Comparison of ENCODE assay signal across 34 cellular contexts in the genomic region with DNA sequence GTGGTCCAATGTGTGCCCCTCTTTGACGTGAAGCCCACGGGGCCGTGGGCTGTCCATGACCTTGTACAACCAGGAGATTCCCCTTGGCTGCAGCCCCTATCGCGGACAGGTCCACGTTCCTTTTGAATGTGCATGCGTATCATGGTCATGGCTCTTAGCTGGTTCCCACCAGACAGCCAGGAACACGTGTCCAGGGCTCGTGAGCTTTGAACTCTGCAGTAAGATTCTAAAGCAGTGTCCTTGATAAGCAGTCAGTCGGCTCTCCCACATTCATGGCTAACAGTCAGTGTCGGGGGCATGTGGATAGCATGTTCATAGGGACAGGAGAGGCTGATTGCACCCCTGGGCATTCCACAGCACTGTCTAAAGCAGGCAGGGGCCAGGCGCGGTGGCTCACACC.
"Had no signal": no experiment of that assay in that cellular context is flagged by ENCODE, and none has a peak within 500 bp of the region (broad histone marks: within the 10 kb centered on the region; RNA-seq: fewer than 3 reads in every experiment).

No MANE protein-coding gene starts in this region.

- FAIRE-seq: endometrium, endothelial cell of umbilical vein, frontal cortex had no signal

- H3K9me3 Mint-ChIP-seq: activated B cell treated with CpG ODN at 0.5 μM for 24 hours; activated naive CD4-positive, alpha-beta T cell treated with anti-CD3 and anti-CD28 coated beads, Interleukin-2, amount 10 ng/mL, durations not matched to agents 7 days and 5 days; activated naive CD4-positive, alpha-beta T cell treated with anti-CD3 and anti-CD28 coated beads, Interleukin-2, amount 50 U/mL, for 72 hours; activated naive CD8-positive, alpha-beta T cell treated with anti-CD3 and anti-CD28 coated beads, Interleukin-2, amount 10 ng/mL, durations not matched to agents 7 days and 5 days; activated T-helper 1 cell treated with anti-CD3 and anti-CD28 coated beads, Interleukin-12 subunit alpha, Interleukin-12 subunit beta, Interleukin-2, Interleukin-4 antibody, amounts not matched to agents 30 ng/mL and 10 ng/mL and 1 ng/mL, durations not matched to agents 14 hours and 24 hours and 36 hours; brain; T-helper 2 cell treated with Interferon-gamma antibody and Interleukin-4, amounts not matched to agents 5 μg/mL and 100 μg/mL, for 36 hours had no signal

- H3K9me3 ChIP-seq: ascending aorta, breast epithelium, colonic mucosa had no signal

- DNase-seq: activated B cell treated with CpG ODN at 0.5 μM for 24 hours; activated CD4-positive, alpha-beta T cell treated with anti-CD3 and anti-CD28 coated beads for 48 hours; activated CD4-positive, alpha-beta T cell treated with anti-CD3 and anti-CD28 coated beads, Interleukin-2, amount 50 U/mL, for 1 hour; activated CD4-positive, alpha-beta T cell treated with anti-CD3 and anti-CD28 coated beads, Interleukin-2, amount 50 U/mL, for 48 hours; activated CD8-positive, alpha-beta memory T cell treated with anti-CD3 and anti-CD28 coated beads, Interleukin-2, amount 10 ng/mL, durations not matched to agents 7 days and 5 days; activated CD8-positive, alpha-beta memory T cell treated with anti-CD3 and anti-CD28 coated beads, Interleukin-2, amount 50 U/mL, for 4 hours; activated CD8-positive, alpha-beta T cell treated with anti-CD3 and anti-CD28 coated beads, Interleukin-2, amount 10 ng/mL, durations not matched to agents 7 days and 5 days; activated gamma-delta T cell; activated naive CD4-positive, alpha-beta T cell; activated naive CD4-positive, alpha-beta T cell treated with anti-CD3 and anti-CD28 coated beads, Interleukin-2, amount 10 ng/mL, durations not matched to agents 7 days and 5 days; activated naive CD8-positive, alpha-beta T cell treated with anti-CD3 and anti-CD28 coated beads, Interleukin-2, amount 10 ng/mL, durations not matched to agents 7 days and 5 days; activated T-cell treated with anti-CD3 and anti-CD28 coated beads, Interleukin-2, amount 50 U/mL, for 1 hour; activated T-cell treated with anti-CD3 and anti-CD28 coated beads, Interleukin-2, amount 50 U/mL, for 48 hours; central memory CD4-positive, alpha-beta T cell; cerebellar nuclear complex; colonic mucosa; effector CD8-positive, alpha-beta T cell; foreskin fibroblast; T-helper 1 cell; T-helper 17 cell; T1000; WERI-Rb-1 had no signal

- H3K27ac ChIP-seq: ascending aorta, breast epithelium, cardiac muscle cell, colonic mucosa, epithelial cell of prostate, WERI-Rb-1 had no signal

- ATAC-seq: activated CD4-positive, CD25-positive, alpha-beta regulatory T cell treated with anti-CD3 and anti-CD28 coated beads, Interleukin-2, amount 50 U/mL, for 24 hours; activated CD8-positive, alpha-beta memory T cell treated with anti-CD3 and anti-CD28 coated beads, Interleukin-2, amount 10 ng/mL, durations not matched to agents 7 days and 5 days; activated CD8-positive, alpha-beta T cell treated with anti-CD3 and anti-CD28 coated beads, Interleukin-2, amount 10 ng/mL, durations not matched to agents 7 days and 5 days; activated naive CD4-positive, alpha-beta T cell treated with anti-CD3 and anti-CD28 coated beads, Interleukin-2, amount 50 U/mL, for 72 hours; T-helper 17 cell had no signal

- H3K27me3 Mint-ChIP-seq: activated B cell treated with CpG ODN at 0.5 μM for 24 hours; activated CD8-positive, alpha-beta memory T cell treated with anti-CD3 and anti-CD28 coated beads, Interleukin-2, amount 10 ng/mL, durations not matched to agents 7 days and 5 days; activated naive CD4-positive, alpha-beta T cell treated with anti-CD3 and anti-CD28 coated beads, Interleukin-2, amount 10 ng/mL, durations not matched to agents 7 days and 5 days; activated naive CD8-positive, alpha-beta T cell treated with anti-CD3 and anti-CD28 coated beads, Interleukin-2, amount 10 ng/mL, durations not matched to agents 7 days and 5 days; T-helper 17 cell had no signal

- H3K4me3 Mint-ChIP-seq: activated B cell treated with CpG ODN at 0.5 μM for 24 hours; activated CD8-positive, alpha-beta memory T cell treated with anti-CD3 and anti-CD28 coated beads, Interleukin-2, amount 10 ng/mL, durations not matched to agents 7 days and 5 days; activated CD8-positive, alpha-beta T cell treated with anti-CD3 and anti-CD28 coated beads, Interleukin-2, amount 10 ng/mL, durations not matched to agents 7 days and 5 days; activated naive CD4-positive, alpha-beta T cell treated with anti-CD3 and anti-CD28 coated beads, Interleukin-2, amount 10 ng/mL, durations not matched to agents 7 days and 5 days; activated naive CD8-positive, alpha-beta T cell treated with anti-CD3 and anti-CD28 coated beads, Interleukin-2, amount 10 ng/mL, durations not matched to agents 7 days and 5 days; activated T-helper 1 cell treated with anti-CD3 and anti-CD28 coated beads, Interleukin-12 subunit alpha, Interleukin-12 subunit beta, Interleukin-2, Interleukin-4 antibody, amounts not matched to agents 30 ng/mL and 10 ng/mL and 1 ng/mL, durations not matched to agents 14 hours and 24 hours and 36 hours; brain; T-helper 17 cell; T-helper 2 cell treated with Interferon-gamma antibody and Interleukin-4, amounts not matched to agents 5 μg/mL and 100 μg/mL, for 36 hours had no signal

- H3K27me3 ChIP-seq: ascending aorta, breast epithelium, cardiac muscle cell, colonic mucosa had no signal

- H3K4me1 ChIP-seq: ascending aorta, breast epithelium, colonic mucosa had no signal

- H3K36me3 ChIP-seq: breast epithelium, colonic mucosa had no signal

- H3K36me3 Mint-ChIP-seq: activated CD8-positive, alpha-beta memory T cell treated with anti-CD3 and anti-CD28 coated beads, Interleukin-2, amount 10 ng/mL, durations not matched to agents 7 days and 5 days; activated naive CD4-positive, alpha-beta T cell treated with anti-CD3 and anti-CD28 coated beads, Interleukin-2, amount 10 ng/mL, durations not matched to agents 7 days and 5 days had no signal

- H3K4me3 ChIP-seq: ascending aorta, breast epithelium, cardiac muscle cell, colonic mucosa had no signal

- H3K27ac Mint-ChIP-seq: activated CD8-positive, alpha-beta memory T cell treated with anti-CD3 and anti-CD28 coated beads, Interleukin-2, amount 10 ng/mL, durations not matched to agents 7 days and 5 days; activated CD8-positive, alpha-beta T cell treated with anti-CD3 and anti-CD28 coated beads, Interleukin-2, amount 10 ng/mL, durations not matched to agents 7 days and 5 days; activated naive CD4-positive, alpha-beta T cell treated with anti-CD3 and anti-CD28 coated beads, Interleukin-2, amount 10 ng/mL, durations not matched to agents 7 days and 5 days; activated naive CD4-positive, alpha-beta T cell treated with anti-CD3 and anti-CD28 coated beads, Interleukin-2, amount 50 U/mL, for 72 hours; activated naive CD8-positive, alpha-beta T cell treated with anti-CD3 and anti-CD28 coated beads, Interleukin-2, amount 10 ng/mL, durations not matched to agents 7 days and 5 days; activated T-helper 1 cell treated with anti-CD3 and anti-CD28 coated beads, Interleukin-12 subunit alpha, Interleukin-12 subunit beta, Interleukin-2, Interleukin-4 antibody, amounts not matched to agents 30 ng/mL and 10 ng/mL and 1 ng/mL, durations not matched to agents 14 hours and 24 hours and 36 hours; brain; T-helper 17 cell; T-helper 2 cell treated with Interferon-gamma antibody and Interleukin-4, amounts not matched to agents 5 μg/mL and 100 μg/mL, for 36 hours had no signal

- H3K4me1 Mint-ChIP-seq: activated CD8-positive, alpha-beta memory T cell treated with anti-CD3 and anti-CD28 coated beads, Interleukin-2, amount 10 ng/mL, durations not matched to agents 7 days and 5 days; activated naive CD4-positive, alpha-beta T cell treated with anti-CD3 and anti-CD28 coated beads, Interleukin-2, amount 10 ng/mL, durations not matched to agents 7 days and 5 days; activated naive CD8-positive, alpha-beta T cell treated with anti-CD3 and anti-CD28 coated beads, Interleukin-2, amount 10 ng/mL, durations not matched to agents 7 days and 5 days; T-helper 17 cell had no signal
